Comparison of ENCODE assay signal across 18 cellular contexts in the genomic region with DNA sequence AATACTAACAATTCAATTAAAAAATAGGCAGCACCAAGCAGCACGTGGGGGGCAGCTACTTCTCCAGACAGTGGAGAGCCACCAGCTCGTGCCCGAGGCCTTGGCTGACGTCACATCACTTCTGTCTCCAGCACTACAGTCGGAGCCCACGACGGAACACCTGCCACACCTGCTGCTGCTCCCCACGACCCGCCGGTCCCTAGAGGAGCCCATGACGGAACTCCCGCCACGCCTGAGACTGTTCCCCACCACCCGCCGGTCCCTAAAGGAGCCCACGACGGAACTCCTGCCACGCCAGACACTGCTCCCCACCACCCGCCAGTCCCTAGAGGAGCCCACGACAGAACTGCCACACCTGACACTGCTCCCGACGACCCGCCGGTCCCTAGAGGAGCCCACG.
DNase-seq lines count a peak whose midpoint lies in the region; ATAC-seq lines count a peak whose summit lies in the region.
"Had no signal": no experiment of that assay in that cellular context is flagged by ENCODE, and none has a peak within 500 bp of the region (broad histone marks: within the 10 kb centered on the region; RNA-seq: fewer than 3 reads in every experiment).

No MANE protein-coding gene starts in this region.

- H3K4me1 Mint-ChIP-seq in IgD-negative memory B cell, result peaks cover 19 to 42% (median 41%) of the 10 kb centered on the region in 3 donors
- H3K4me1 Mint-ChIP-seq in effector memory CD8-positive, alpha-beta T cell (ENCODE audit: low read depth in 2 of 2), result peaks cover 57 to 63% of the 10 kb centered on the region in 2 donors
- H3K4me1 Mint-ChIP-seq in stimulated activated memory B cell treated with anti-CD40 and anti-IgM and Interleukin-4, amounts not matched to agents 10 μg/mL and 1 μg/mL and 100 μg/mL, for 72 hours, result peaks cover 46% of the 10 kb centered on the region
- H3K4me1 Mint-ChIP-seq: GM23338 had no signal

- H3K27ac Mint-ChIP-seq in IgD-negative memory B cell, result peak overlapping the region; percentile 29 to 83 (median 76)
- peak overlapping the region; percentile 72 to 82 for H3K27ac Mint-ChIP-seq in effector memory CD8-positive, alpha-beta T cell
- H3K27ac Mint-ChIP-seq in stimulated activated memory B cell treated with anti-CD40 and anti-IgM and Interleukin-4, amounts not matched to agents 10 μg/mL and 1 μg/mL and 100 μg/mL, for 72 hours, result no peak overlapping the region
- H3K27ac Mint-ChIP-seq: activated naive CD8-positive, alpha-beta T cell treated with anti-CD3 and anti-CD28 coated beads, Interleukin-2, amount 10 ng/mL, durations not matched to agents 7 days and 5 days; activated T-cell treated with anti-CD3 and anti-CD28 coated beads, Interleukin-2, amount 50 U/mL, for 72 hours; GM23338; mesothelial cell of epicardium; type B pancreatic cell had no signal

- DNase-seq in NCI-H345 (lab: John Stamatoyannopoulos, UW) (peak; percentile 10), NCI-H345 treated with DMSO at 0.1 percent for 48 hours (lab: John Stamatoyannopoulos, UW; ENCODE audit: unreplicated experiment) (no peak), cerebellar nuclear complex (lab: John Stamatoyannopoulos, UW) (no peak), UCSD-AML1 (lab: John Stamatoyannopoulos, UW; ENCODE audit: unreplicated experiment) (no peak), HuH-7 (ENCODE audit: low spot score) (no peak)
- DNase-seq in effector memory CD8-positive, alpha-beta T cell, result no peak
- DNase-seq: 8988T; activated naive CD8-positive, alpha-beta T cell treated with anti-CD3 and anti-CD28 coated beads, Interleukin-2, amount 10 ng/mL, durations not matched to agents 7 days and 5 days; activated T-cell treated with anti-CD3 and anti-CD28 coated beads, Interleukin-2, amount 50 U/mL, for 72 hours; BE2C; left cardiac atrium; NCI-H2227 treated with DMSO at 0.1 percent for 48 hours; stimulated activated CD4-positive, alpha-beta T cell treated with anti-CD3 and anti-CD28 coated beads, Interleukin-2, amount 100 ng/mL, for 48 hours had no signal

- no peak for ATAC-seq in effector memory CD8-positive, alpha-beta T cell (replicated peaks)
- ATAC-seq in stimulated activated memory B cell treated with anti-CD40 and anti-IgM and Interleukin-4, amounts not matched to agents 10 μg/mL and 1 μg/mL and 100 μg/mL, for 72 hours, result no peak
- ATAC-seq: activated T-cell treated with anti-CD3 and anti-CD28 coated beads, Interleukin-2, amount 50 U/mL, for 72 hours; GM23338; left cardiac atrium had no signal

- H3K9me3 Mint-ChIP-seq in IgD-negative memory B cell, result no peaks in the 10 kb centered on the region
- H3K9me3 Mint-ChIP-seq in effector memory CD8-positive, alpha-beta T cell, result no peaks in the 10 kb centered on the region
- no peaks in the 10 kb centered on the region for H3K9me3 Mint-ChIP-seq in stimulated activated memory B cell treated with anti-CD40 and anti-IgM and Interleukin-4, amounts not matched to agents 10 μg/mL and 1 μg/mL and 100 μg/mL, for 72 hours
- H3K9me3 Mint-ChIP-seq: activated naive CD8-positive, alpha-beta T cell treated with anti-CD3 and anti-CD28 coated beads, Interleukin-2, amount 10 ng/mL, durations not matched to agents 7 days and 5 days; activated T-cell treated with anti-CD3 and anti-CD28 coated beads, Interleukin-2, amount 50 U/mL, for 72 hours; type B pancreatic cell had no signal

- no peaks in the 10 kb centered on the region for H3K36me3 Mint-ChIP-seq in IgD-negative memory B cell
- H3K36me3 Mint-ChIP-seq in effector memory CD8-positive, alpha-beta T cell (ENCODE audit: insufficient read depth), result peaks cover 12% of the 10 kb centered on the region
- H3K36me3 Mint-ChIP-seq in stimulated activated memory B cell treated with anti-CD40 and anti-IgM and Interleukin-4, amounts not matched to agents 10 μg/mL and 1 μg/mL and 100 μg/mL, for 72 hours, result peaks cover 50% of the 10 kb centered on the region

- peaks cover 1% of the 10 kb centered on the region for H3K27me3 Mint-ChIP-seq in IgD-negative memory B cell
- no peaks in the 10 kb centered on the region for H3K27me3 Mint-ChIP-seq in effector memory CD8-positive, alpha-beta T cell
- H3K27me3 Mint-ChIP-seq in stimulated activated memory B cell treated with anti-CD40 and anti-IgM and Interleukin-4, amounts not matched to agents 10 μg/mL and 1 μg/mL and 100 μg/mL, for 72 hours, result no peaks in the 10 kb centered on the region
- H3K27me3 Mint-ChIP-seq: type B pancreatic cell had no signal

- H3K4me3 Mint-ChIP-seq in IgD-negative memory B cell, result peak overlapping the region in 1 of 4 donors; percentile 10
- H3K4me3 Mint-ChIP-seq in effector memory CD8-positive, alpha-beta T cell, result peak overlapping the region in 1 of 2 donors; percentile 3
- peak overlapping the region; percentile 21 for H3K4me3 Mint-ChIP-seq in stimulated activated memory B cell treated with anti-CD40 and anti-IgM and Interleukin-4, amounts not matched to agents 10 μg/mL and 1 μg/mL and 100 μg/mL, for 72 hours
- H3K4me3 Mint-ChIP-seq: activated naive CD8-positive, alpha-beta T cell treated with anti-CD3 and anti-CD28 coated beads, Interleukin-2, amount 10 ng/mL, durations not matched to agents 7 days and 5 days; activated T-cell treated with anti-CD3 and anti-CD28 coated beads, Interleukin-2, amount 50 U/mL, for 72 hours; GM23338; mesothelial cell of epicardium; type B pancreatic cell had no signal
